In the genomic region with DNA sequence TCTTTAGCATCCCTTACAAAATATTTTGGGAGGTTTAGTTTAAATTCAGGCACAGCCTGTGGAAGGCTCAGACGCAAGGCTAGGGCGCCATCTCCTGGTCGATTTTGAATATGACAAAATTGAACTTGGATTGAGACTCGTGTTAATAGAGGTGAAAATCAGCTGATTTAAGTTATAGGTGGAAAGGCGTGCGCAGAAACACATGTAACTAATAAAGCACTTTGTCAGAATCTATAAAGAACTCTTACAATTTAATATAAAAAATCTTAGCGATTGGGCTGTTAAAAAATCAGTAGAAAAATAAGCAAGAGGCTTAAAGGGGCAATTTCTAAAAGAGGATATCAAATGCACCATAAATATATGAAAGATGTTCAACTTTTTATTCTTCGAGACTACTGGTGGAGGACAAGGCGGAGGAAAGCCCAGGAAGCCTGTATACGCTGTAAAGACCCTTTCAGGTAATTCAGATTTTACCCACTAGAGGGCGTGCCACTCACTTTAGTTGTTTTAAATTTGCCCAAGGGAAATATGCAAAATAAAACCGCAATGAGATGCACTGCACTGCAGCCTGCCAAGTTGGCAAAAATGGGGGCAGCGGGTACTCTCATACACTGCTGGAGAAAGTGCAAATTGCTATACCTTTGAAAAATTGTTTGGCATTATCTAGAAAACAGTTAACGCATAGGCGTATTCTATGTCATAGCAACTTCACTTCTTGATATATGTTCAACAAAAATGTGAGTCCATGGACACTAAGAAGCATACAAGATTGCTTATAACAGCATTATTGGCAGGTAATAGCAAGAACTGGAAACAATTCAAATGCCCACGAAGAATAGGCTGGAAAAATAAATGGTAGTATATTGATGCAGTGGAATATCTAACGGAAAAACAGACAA, we compare ENCODE assay signal across 8 cellular contexts.
DNase-seq lines count a peak whose midpoint lies in the region; ATAC-seq and TF ChIP-seq lines count a peak whose summit lies in the region.

No MANE protein-coding gene starts in this region.

- H3K36me3 ChIP-seq in ACC112 (ENCODE audit: insufficient read depth, low read length) (no peaks in the 10 kb centered on the region), colonic mucosa (no peaks in the 10 kb centered on the region), left lung (no peaks in the 10 kb centered on the region)

- peak overlapping the region; percentile 99 for H2AFZ ChIP-seq in ACC112 (ENCODE audit: low read length, unreplicated experiment)

- no peaks in the 10 kb centered on the region for H3K9me3 ChIP-seq in colonic mucosa
- H3K9me3 ChIP-seq in left lung, result no peaks in the 10 kb centered on the region

- H3K79me2 ChIP-seq in ACC112 (ENCODE audit: control insufficient read depth, insufficient read depth, low read length, unreplicated experiment), result no peaks in the 10 kb centered on the region

- H3K27me3 ChIP-seq in ACC112 (ENCODE audit: insufficient read depth, low read length), result no peaks in the 10 kb centered on the region
- no peaks in the 10 kb centered on the region for H3K27me3 ChIP-seq in colonic mucosa
- peaks cover 0 to 3% of the 10 kb centered on the region in 2 donors for H3K27me3 ChIP-seq in left lung

- H3K4me1 Mint-ChIP-seq in activated CD4-positive, alpha-beta T cell treated with anti-CD3 and anti-CD28 coated beads for 36 hours, result peaks cover 44% of the 10 kb centered on the region

- DNase-seq in NCI-H226 (peak; percentile 58), colonic mucosa (peak; percentile 95), left lung (peak in 1 of 2 donors; percentile 55)
- peak; percentile 82 for DNase-seq in activated CD4-positive, alpha-beta T cell treated with anti-CD3 and anti-CD28 coated beads for 36 hours
- peak; percentile 58 for DNase-seq in stimulated activated CD4-positive, alpha-beta T cell treated with anti-CD3 and anti-CD28 coated beads, Interleukin-4, amount 100 ng/mL, for 1 hour

- no peaks in the 10 kb centered on the region for H3K9me3 Mint-ChIP-seq in activated CD4-positive, alpha-beta T cell treated with anti-CD3 and anti-CD28 coated beads for 36 hours (ENCODE audit: low read depth)

- H3K4me1 ChIP-seq in ACC112 (ENCODE audit: control insufficient read depth, insufficient read depth, low read length, unreplicated experiment), result peaks cover 30% of the 10 kb centered on the region
- H3K4me1 ChIP-seq in colonic mucosa, result peaks cover 13% of the 10 kb centered on the region
- peaks cover 6 to 55% of the 10 kb centered on the region in 2 donors for H3K4me1 ChIP-seq in left lung

- POLR2A ChIA-PET in activated CD4-positive, alpha-beta T cell treated with anti-CD3 and anti-CD28 coated beads for 36 hours (lab: Charles Lee), result no interaction called here

- TF ChIP-seq CTCF in colonic mucosa (IDR thresholded peaks at IDR 0.05) (peak; percentile 95), left lung (IDR thresholded peaks at IDR 0.05) (peak; percentile 70 to 89)

- CTCF ChIA-PET in activated CD4-positive, alpha-beta T cell treated with anti-CD3 and anti-CD28 coated beads for 36 hours (lab: Charles Lee), result interaction anchor here (0.8 to 5.7 kb wide), 39 partner anchors 11 to 267 kb away, joined by 3 to 94 read pairs (median 6); a partner anchor contains a TSS

- peak overlapping the region; percentile 73 for H3K4me3 Mint-ChIP-seq in activated CD4-positive, alpha-beta T cell treated with anti-CD3 and anti-CD28 coated beads for 36 hours

- H3K27ac ChIP-seq in ACC112 (ENCODE audit: low read depth, low read length), result peak overlapping the region; percentile 94
- H3K27ac ChIP-seq in colonic mucosa, result peak overlapping the region; percentile 58
- peak overlapping the region; percentile 82 to 83 for H3K27ac ChIP-seq in left lung

- no peaks in the 10 kb centered on the region for H3K36me3 Mint-ChIP-seq in activated CD4-positive, alpha-beta T cell treated with anti-CD3 and anti-CD28 coated beads for 36 hours (ENCODE audit: low read depth)

- no peaks in the 10 kb centered on the region for H3K27me3 Mint-ChIP-seq in activated CD4-positive, alpha-beta T cell treated with anti-CD3 and anti-CD28 coated beads for 36 hours

- H3K4me3 ChIP-seq in ACC112 (ENCODE audit: low read depth, low read length) (peak overlapping the region; percentile 99), colonic mucosa (peak overlapping the region; percentile 12), left lung (peak overlapping the region; percentile 32 to 39)

- peak overlapping the region; percentile 80 for H3K27ac Mint-ChIP-seq in activated CD4-positive, alpha-beta T cell treated with anti-CD3 and anti-CD28 coated beads for 36 hours

- peak overlapping the region in 1 of 2 donors; percentile 76 for H3K9ac ChIP-seq in colonic mucosa (ENCODE audit: low read depth in 2 of 2, low read length in 2 of 2)

- intact Hi-C loops in activated CD4-positive, alpha-beta T cell treated with anti-CD3 and anti-CD28 coated beads for 36 hours (cut with DNase I, micrococcal nuclease), result loop anchor here (1.0 to 5.0 kb wide), 15 partner anchors 28 to 332 kb away; a partner anchor contains a TSS
- intact Hi-C loops in colonic mucosa (cut with DNase I) (loop anchor here (1.0 kb wide), 1 partner anchor 28 kb away; no protein-coding TSS in a partner anchor), left lung (cut with DNase I) (loop anchor here in 1 of 2 donors (5.0 kb wide), 1 partner anchor 154 kb away; no protein-coding TSS in a partner anchor)

- peak; percentile 76 for ATAC-seq in GM18870 (IDR thresholded peaks at IDR 0.05; ENCODE audit: unreplicated experiment)
- ATAC-seq in HG03196 (IDR thresholded peaks at IDR 0.05; ENCODE audit: unreplicated experiment), result peak; percentile 67
- ATAC-seq in activated CD4-positive, alpha-beta T cell treated with anti-CD3 and anti-CD28 coated beads for 36 hours, result peak; percentile 59
- peak; percentile 83 for ATAC-seq in left lung

Comparison
In these comparisons a context has a peak if more than half of its experiments do, and no peak if none do; other contexts are left out.
1. H3K4me3 ChIP-seq: peak in every context shown above with its lines; median percentile 99 in ACC112; 36 in left lung; 12 in colonic mucosa.